ENCODE assay signal across 1 cellular context in the genomic region with DNA sequence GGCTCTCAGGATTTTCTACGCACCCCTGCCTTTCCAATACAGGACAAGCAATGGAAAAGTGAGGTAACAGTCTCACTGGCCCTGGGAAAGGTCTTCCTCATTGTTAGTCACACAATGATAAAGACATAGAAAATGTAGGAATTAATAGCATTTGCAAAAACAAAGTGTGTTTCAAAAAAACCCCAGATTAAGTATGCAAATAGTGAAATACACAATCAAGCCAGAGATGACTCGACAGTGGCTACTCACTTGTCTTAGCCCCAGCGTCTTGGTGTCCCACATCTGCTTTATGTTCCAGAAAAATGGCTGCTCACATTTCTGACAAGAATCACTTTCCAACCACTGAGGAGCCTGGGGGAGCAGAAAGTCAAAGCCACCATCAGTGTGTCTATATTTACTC.
TF ChIP-seq lines count a peak whose summit lies in the region.

No MANE protein-coding gene starts in this region.

TF ChIP-seq in GM12878, 131 proteins besides CTCF, POLR2A, EP300 and RAD21 (continued from another document and continues in another):
- TF ChIP-seq, protein P1, sequence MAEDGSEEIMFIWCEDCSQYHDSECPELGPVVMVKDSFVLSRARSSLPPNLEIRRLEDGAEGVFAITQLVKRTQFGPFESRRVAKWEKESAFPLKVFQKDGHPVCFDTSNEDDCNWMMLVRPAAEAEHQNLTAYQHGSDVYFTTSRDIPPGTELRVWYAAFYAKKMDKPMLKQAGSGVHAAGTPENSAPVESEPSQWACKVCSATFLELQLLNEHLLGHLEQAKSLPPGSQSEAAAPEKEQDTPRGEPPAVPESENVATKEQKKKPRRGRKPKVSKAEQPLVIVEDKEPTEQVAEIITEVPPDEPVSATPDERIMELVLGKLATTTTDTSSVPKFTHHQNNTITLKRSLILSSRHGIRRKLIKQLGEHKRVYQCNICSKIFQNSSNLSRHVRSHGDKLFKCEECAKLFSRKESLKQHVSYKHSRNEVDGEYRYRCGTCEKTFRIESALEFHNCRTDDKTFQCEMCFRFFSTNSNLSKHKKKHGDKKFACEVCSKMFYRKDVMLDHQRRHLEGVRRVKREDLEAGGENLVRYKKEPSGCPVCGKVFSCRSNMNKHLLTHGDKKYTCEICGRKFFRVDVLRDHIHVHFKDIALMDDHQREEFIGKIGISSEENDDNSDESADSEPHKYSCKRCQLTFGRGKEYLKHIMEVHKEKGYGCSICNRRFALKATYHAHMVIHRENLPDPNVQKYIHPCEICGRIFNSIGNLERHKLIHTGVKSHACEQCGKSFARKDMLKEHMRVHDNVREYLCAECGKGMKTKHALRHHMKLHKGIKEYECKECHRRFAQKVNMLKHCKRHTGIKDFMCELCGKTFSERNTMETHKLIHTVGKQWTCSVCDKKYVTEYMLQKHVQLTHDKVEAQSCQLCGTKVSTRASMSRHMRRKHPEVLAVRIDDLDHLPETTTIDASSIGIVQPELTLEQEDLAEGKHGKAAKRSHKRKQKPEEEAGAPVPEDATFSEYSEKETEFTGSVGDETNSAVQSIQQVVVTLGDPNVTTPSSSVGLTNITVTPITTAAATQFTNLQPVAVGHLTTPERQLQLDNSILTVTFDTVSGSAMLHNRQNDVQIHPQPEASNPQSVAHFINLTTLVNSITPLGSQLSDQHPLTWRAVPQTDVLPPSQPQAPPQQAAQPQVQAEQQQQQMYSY (CRISPR knock-in tag; IDR thresholded peaks at IDR 0.05) = no peak
- TF ChIP-seq SRF (IDR thresholded peaks at IDR 0.05; ENCODE audit: low read depth in 2 of 2, low read length in 2 of 2) = no peak
- TF ChIP-seq, protein P2, sequence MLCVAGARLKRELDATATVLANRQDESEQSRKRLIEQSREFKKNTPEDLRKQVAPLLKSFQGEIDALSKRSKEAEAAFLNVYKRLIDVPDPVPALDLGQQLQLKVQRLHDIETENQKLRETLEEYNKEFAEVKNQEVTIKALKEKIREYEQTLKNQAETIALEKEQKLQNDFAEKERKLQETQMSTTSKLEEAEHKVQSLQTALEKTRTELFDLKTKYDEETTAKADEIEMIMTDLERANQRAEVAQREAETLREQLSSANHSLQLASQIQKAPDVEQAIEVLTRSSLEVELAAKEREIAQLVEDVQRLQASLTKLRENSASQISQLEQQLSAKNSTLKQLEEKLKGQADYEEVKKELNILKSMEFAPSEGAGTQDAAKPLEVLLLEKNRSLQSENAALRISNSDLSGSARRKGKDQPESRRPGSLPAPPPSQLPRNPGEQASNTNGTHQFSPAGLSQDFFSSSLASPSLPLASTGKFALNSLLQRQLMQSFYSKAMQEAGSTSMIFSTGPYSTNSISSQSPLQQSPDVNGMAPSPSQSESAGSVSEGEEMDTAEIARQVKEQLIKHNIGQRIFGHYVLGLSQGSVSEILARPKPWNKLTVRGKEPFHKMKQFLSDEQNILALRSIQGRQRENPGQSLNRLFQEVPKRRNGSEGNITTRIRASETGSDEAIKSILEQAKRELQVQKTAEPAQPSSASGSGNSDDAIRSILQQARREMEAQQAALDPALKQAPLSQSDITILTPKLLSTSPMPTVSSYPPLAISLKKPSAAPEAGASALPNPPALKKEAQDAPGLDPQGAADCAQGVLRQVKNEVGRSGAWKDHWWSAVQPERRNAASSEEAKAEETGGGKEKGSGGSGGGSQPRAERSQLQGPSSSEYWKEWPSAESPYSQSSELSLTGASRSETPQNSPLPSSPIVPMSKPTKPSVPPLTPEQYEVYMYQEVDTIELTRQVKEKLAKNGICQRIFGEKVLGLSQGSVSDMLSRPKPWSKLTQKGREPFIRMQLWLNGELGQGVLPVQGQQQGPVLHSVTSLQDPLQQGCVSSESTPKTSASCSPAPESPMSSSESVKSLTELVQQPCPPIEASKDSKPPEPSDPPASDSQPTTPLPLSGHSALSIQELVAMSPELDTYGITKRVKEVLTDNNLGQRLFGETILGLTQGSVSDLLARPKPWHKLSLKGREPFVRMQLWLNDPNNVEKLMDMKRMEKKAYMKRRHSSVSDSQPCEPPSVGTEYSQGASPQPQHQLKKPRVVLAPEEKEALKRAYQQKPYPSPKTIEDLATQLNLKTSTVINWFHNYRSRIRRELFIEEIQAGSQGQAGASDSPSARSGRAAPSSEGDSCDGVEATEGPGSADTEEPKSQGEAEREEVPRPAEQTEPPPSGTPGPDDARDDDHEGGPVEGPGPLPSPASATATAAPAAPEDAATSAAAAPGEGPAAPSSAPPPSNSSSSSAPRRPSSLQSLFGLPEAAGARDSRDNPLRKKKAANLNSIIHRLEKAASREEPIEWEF (IDR thresholded peaks at IDR 0.05; ENCODE audit: insufficient replicate concordance, low read depth, low read length) = no peak
- no peak; the same call in 1 of the 2 replicates for TF ChIP-seq CREM (IDR thresholded peaks at IDR 0.05; ENCODE audit: low read depth)
- TF ChIP-seq ASH2L (IDR thresholded peaks at IDR 0.05; ENCODE audit: borderline replicate concordance, low read depth) = no peak
- no peak for TF ChIP-seq CHD1 (IDR thresholded peaks at IDR 0.05; ENCODE audit: low read depth, low read length)
- no peak for TF ChIP-seq KAT2A (conservative IDR thresholded peaks at IDR 0.05; ENCODE audit: control insufficient read depth, low read depth, low read length)
- TF ChIP-seq IRF4 (IDR thresholded peaks at IDR 0.05; ENCODE audit: low read depth, low read length) = peak; percentile 63; the same call in 1 of the 2 replicates
- no peak for TF ChIP-seq SMC3 (IDR thresholded peaks at IDR 0.05; ENCODE audit: borderline replicate concordance, low read length)
- TF ChIP-seq, protein P3, sequence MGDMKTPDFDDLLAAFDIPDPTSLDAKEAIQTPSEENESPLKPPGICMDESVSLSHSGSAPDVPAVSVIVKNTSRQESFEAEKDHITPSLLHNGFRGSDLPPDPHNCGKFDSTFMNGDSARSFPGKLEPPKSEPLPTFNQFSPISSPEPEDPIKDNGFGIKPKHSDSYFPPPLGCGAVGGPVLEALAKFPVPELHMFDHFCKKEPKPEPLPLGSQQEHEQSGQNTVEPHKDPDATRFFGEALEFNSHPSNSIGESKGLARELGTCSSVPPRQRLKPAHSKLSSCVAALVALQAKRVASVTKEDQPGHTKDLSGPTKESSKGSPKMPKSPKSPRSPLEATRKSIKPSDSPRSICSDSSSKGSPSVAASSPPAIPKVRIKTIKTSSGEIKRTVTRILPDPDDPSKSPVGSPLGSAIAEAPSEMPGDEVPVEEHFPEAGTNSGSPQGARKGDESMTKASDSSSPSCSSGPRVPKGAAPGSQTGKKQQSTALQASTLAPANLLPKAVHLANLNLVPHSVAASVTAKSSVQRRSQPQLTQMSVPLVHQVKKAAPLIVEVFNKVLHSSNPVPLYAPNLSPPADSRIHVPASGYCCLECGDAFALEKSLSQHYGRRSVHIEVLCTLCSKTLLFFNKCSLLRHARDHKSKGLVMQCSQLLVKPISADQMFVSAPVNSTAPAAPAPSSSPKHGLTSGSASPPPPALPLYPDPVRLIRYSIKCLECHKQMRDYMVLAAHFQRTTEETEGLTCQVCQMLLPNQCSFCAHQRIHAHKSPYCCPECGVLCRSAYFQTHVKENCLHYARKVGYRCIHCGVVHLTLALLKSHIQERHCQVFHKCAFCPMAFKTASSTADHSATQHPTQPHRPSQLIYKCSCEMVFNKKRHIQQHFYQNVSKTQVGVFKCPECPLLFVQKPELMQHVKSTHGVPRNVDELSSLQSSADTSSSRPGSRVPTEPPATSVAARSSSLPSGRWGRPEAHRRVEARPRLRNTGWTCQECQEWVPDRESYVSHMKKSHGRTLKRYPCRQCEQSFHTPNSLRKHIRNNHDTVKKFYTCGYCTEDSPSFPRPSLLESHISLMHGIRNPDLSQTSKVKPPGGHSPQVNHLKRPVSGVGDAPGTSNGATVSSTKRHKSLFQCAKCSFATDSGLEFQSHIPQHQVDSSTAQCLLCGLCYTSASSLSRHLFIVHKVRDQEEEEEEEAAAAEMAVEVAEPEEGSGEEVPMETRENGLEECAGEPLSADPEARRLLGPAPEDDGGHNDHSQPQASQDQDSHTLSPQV (IDR thresholded peaks at IDR 0.05) = no peak
- no peak for TF ChIP-seq BRCA1 (IDR thresholded peaks at IDR 0.05; ENCODE audit: low read depth, low read length)
- TF ChIP-seq POU2F2 (IDR thresholded peaks at IDR 0.05; ENCODE audit: borderline replicate concordance, low read depth, low read length) = peak; percentile 95
- no peak for TF ChIP-seq TAF1 (IDR thresholded peaks at IDR 0.05; ENCODE audit: borderline replicate concordance, low read depth, low read length)
- TF ChIP-seq JUNB (IDR thresholded peaks at IDR 0.05) = peak; percentile 53
- TF ChIP-seq, protein P4, sequence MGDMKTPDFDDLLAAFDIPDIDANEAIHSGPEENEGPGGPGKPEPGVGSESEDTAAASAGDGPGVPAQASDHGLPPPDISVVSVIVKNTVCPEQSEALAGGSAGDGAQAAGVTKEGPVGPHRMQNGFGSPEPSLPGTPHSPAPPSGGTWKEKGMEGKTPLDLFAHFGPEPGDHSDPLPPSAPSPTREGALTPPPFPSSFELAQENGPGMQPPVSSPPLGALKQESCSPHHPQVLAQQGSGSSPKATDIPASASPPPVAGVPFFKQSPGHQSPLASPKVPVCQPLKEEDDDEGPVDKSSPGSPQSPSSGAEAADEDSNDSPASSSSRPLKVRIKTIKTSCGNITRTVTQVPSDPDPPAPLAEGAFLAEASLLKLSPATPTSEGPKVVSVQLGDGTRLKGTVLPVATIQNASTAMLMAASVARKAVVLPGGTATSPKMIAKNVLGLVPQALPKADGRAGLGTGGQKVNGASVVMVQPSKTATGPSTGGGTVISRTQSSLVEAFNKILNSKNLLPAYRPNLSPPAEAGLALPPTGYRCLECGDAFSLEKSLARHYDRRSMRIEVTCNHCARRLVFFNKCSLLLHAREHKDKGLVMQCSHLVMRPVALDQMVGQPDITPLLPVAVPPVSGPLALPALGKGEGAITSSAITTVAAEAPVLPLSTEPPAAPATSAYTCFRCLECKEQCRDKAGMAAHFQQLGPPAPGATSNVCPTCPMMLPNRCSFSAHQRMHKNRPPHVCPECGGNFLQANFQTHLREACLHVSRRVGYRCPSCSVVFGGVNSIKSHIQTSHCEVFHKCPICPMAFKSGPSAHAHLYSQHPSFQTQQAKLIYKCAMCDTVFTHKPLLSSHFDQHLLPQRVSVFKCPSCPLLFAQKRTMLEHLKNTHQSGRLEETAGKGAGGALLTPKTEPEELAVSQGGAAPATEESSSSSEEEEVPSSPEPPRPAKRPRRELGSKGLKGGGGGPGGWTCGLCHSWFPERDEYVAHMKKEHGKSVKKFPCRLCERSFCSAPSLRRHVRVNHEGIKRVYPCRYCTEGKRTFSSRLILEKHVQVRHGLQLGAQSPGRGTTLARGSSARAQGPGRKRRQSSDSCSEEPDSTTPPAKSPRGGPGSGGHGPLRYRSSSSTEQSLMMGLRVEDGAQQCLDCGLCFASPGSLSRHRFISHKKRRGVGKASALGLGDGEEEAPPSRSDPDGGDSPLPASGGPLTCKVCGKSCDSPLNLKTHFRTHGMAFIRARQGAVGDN (IDR thresholded peaks at IDR 0.05) = no peak
- 0 out of 2 replicates have a peak, but pooled peaks have one; percentile 27 for TF ChIP-seq CREB1 (IDR thresholded peaks at IDR 0.05; ENCODE audit: low read depth)
- TF ChIP-seq, protein P5, sequence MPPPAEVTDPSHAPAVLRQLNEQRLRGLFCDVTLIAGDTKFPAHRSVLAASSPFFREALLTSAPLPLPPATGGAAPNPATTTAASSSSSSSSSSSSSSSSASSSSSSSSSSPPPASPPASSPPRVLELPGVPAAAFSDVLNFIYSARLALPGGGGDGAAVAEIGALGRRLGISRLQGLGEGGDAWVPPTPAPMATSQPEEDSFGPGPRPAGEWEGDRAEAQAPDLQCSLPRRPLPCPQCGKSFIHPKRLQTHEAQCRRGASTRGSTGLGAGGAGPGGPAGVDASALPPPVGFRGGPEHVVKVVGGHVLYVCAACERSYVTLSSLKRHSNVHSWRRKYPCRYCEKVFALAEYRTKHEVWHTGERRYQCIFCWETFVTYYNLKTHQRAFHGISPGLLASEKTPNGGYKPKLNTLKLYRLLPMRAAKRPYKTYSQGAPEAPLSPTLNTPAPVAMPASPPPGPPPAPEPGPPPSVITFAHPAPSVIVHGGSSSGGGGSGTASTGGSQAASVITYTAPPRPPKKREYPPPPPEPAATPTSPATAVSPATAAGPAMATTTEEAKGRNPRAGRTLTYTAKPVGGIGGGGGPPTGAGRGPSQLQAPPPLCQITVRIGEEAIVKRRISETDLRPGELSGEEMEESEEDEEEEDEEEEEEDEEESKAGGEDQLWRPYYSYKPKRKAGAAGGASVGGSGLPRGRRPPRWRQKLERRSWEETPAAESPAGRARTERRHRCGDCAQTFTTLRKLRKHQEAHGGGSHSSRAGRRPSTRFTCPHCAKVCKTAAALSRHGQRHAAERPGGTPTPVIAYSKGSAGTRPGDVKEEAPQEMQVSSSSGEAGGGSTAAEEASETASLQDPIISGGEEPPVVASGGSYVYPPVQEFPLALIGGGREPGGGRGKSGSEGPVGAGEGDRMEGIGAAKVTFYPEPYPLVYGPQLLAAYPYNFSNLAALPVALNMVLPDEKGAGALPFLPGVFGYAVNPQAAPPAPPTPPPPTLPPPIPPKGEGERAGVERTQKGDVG (CRISPR knock-in tag; IDR thresholded peaks at IDR 0.05) = no peak
- TF ChIP-seq, protein P6, sequence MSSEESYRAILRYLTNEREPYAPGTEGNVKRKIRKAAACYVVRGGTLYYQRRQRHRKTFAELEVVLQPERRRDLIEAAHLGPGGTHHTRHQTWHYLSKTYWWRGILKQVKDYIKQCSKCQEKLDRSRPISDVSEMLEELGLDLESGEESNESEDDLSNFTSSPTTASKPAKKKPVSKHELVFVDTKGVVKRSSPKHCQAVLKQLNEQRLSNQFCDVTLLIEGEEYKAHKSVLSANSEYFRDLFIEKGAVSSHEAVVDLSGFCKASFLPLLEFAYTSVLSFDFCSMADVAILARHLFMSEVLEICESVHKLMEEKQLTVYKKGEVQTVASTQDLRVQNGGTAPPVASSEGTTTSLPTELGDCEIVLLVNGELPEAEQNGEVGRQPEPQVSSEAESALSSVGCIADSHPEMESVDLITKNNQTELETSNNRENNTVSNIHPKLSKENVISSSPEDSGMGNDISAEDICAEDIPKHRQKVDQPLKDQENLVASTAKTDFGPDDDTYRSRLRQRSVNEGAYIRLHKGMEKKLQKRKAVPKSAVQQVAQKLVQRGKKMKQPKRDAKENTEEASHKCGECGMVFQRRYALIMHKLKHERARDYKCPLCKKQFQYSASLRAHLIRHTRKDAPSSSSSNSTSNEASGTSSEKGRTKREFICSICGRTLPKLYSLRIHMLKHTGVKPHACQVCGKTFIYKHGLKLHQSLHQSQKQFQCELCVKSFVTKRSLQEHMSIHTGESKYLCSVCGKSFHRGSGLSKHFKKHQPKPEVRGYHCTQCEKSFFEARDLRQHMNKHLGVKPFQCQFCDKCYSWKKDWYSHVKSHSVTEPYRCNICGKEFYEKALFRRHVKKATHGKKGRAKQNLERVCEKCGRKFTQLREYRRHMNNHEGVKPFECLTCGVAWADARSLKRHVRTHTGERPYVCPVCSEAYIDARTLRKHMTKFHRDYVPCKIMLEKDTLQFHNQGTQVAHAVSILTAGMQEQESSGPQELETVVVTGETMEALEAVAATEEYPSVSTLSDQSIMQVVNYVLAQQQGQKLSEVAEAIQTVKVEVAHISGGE (CRISPR knock-in tag; IDR thresholded peaks at IDR 0.05) = no peak
- no peak for TF ChIP-seq POLR2AphosphoS2 (IDR thresholded peaks at IDR 0.05; ENCODE audit: low read depth, low read length)
- no peak for TF ChIP-seq NFXL1 (IDR thresholded peaks at IDR 0.05; ENCODE audit: borderline replicate concordance)
- peak; percentile 52; the same call in 1 of the 2 replicates for TF ChIP-seq NFIC (IDR thresholded peaks at IDR 0.05; ENCODE audit: low read depth, low read length)
- peak; percentile 79 for TF ChIP-seq MEF2A (IDR thresholded peaks at IDR 0.05; ENCODE audit: insufficient read depth, low read depth, low read length)
- no peak for TF ChIP-seq SIX5 (IDR thresholded peaks at IDR 0.05; ENCODE audit: low read depth, low read length, severe bottlenecking)
- TF ChIP-seq SIN3A (IDR thresholded peaks at IDR 0.05; ENCODE audit: low read depth, low read length) = no peak
